ENCODE assay signal across 8 cellular contexts in genomic region chr7:149855368-149856305, GRCh38. TPM values are rescaled to one million over a fixed set of nuclear protein-coding genes. Genes with fewer than 3 reads are reported as not detected.
DNase-seq lines count a peak whose midpoint lies in the region; TF ChIP-seq lines count a peak whose summit lies in the region.

No MANE protein-coding gene starts in this region.

- peak; percentile 50 for DNase-seq in Caki2 (ENCODE audit: low read depth)
- peak; percentile 18 for DNase-seq in KBM-7
- DNase-seq in astrocyte of the spinal cord (ENCODE audit: low read depth, low spot score) = peak; percentile 96
- peak; percentile 49 for DNase-seq in mesenteric fat pad (ENCODE audit: low spot score)
- DNase-seq in NCI-H526 (lab: John Stamatoyannopoulos, UW) = no peak
- DNase-seq in vagina (ENCODE audit: extremely low spot score in 2 of 2) = no peak
- no peak for DNase-seq in GOT3 (lab: John Stamatoyannopoulos, UW)
- no peak for DNase-seq in middle frontal gyrus (ENCODE audit: extremely low spot score, low spot score)

- no peaks in the 10 kb centered on the region for H3K27me3 ChIP-seq in vagina

- peaks cover 0 to 5% of the 10 kb centered on the region in 2 donors for H3K36me3 ChIP-seq in vagina

- no peak for TF ChIP-seq CTCF in astrocyte of the spinal cord (IDR thresholded peaks at IDR 0.05; ENCODE audit: low read depth, low read length)
- TF ChIP-seq CTCF in vagina (IDR thresholded peaks at IDR 0.05) = no peak

- H3K4me3 ChIP-seq in astrocyte of the spinal cord (ENCODE audit: low read depth, low read length) = no peak overlapping the region
- no peak overlapping the region for H3K4me3 ChIP-seq in vagina

- in situ Hi-C loops in Caki2 (cut with HindIII; ENCODE audit: low pct_unique_long_range_greater_than_20kb, low sequenced_read_pairs) = no loop called here
- in situ Hi-C loops in KBM-7 (cut with MboI; ENCODE audit: low pct_unique_long_range_greater_than_20kb, low sequenced_read_pairs) = no loop called here
- in situ Hi-C loops in astrocyte of the spinal cord (cut with HindIII; ENCODE audit: low sequenced_read_pairs) = no loop called here

- H3K9me3 ChIP-seq in vagina = no peaks in the 10 kb centered on the region

- intact Hi-C loops in vagina (cut with DNase I) = no loop called here

- no peak for TF ChIP-seq POLR2A in vagina (IDR thresholded peaks at IDR 0.05)

- H3K27ac ChIP-seq in vagina = no peak overlapping the region

- peaks cover 16% of the 10 kb centered on the region for H3K4me1 ChIP-seq in vagina

RNA-seq across cellular contexts. Expression of gene ZNF862, which starts 17.5 kb away (rescaled TPM):
- 2.8 and 13.8 TPM in 2 replicates for total RNA-seq in Caki2 (2014; rRNA removed; shearing (Covaris generic); ENCODE audit: low replicate concordance)
- total RNA-seq in mesenteric fat pad (9.4 TPM), vagina (21.1 TPM)

RNA-seq across cellular contexts. Expression of gene ATP6V0E2, which starts 18.1 kb away (rescaled TPM):
- total RNA-seq in Caki2 (2014; rRNA removed; shearing (Covaris generic); ENCODE audit: low replicate concordance) = 66.1 and 85.9 TPM in 2 replicates
- total RNA-seq in mesenteric fat pad = 18.5 TPM
- total RNA-seq in vagina = 13.3 TPM

Comparison
In these comparisons a context has a peak if more than half of its experiments do, and no peak if none do; other contexts are left out.
1. DNase-seq: peak in Caki2 (single experiment), KBM-7 (single experiment), astrocyte of the spinal cord (single experiment) and mesenteric fat pad (single experiment); none in NCI-H526 (0 of 2), vagina (0 of 2), GOT3 (single experiment) and middle frontal gyrus (single experiment).